In the genomic region with DNA sequence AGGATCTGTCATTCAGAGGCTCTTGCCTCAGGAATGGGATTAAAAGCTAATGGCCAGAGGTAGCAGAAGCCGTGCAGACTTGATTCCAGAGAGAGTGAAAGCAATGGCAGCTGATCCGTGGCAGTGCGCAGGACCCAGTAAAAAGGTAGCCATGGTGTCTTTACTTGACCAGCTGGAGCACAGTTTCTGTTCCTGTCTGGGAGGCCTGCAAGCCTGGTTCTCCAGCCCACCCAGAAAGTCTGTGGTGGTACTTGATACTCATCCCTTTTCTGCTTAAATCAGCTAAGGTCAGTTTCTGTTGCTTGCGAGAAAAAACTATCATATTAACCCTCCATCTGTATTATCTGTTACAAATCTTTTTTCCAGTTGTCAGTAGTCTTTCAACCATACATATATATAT, we compare ENCODE assay signal across 35 cellular contexts.
"Had no signal": no experiment of that assay in that cellular context is flagged by ENCODE, and none has a peak within 500 bp of the region (broad histone marks: within the 10 kb centered on the region; RNA-seq: fewer than 3 reads in every experiment).

No MANE protein-coding gene starts in this region.

- H3K4me3 ChIP-seq: ascending aorta, cardiac muscle cell, colonic mucosa, dorsolateral prefrontal cortex, gastrocnemius medialis, ovary, right lobe of liver, skin epidermis, thyroid gland, upper lobe of left lung had no signal

- ATAC-seq: activated CD4-positive, CD25-positive, alpha-beta regulatory T cell treated with anti-CD3 and anti-CD28 coated beads, Interleukin-2, amount 50 U/mL, for 24 hours; left ventricle myocardium superior; right lobe of liver; stimulated activated memory B cell treated with anti-CD40 and anti-IgM and Interleukin-4, amounts not matched to agents 10 μg/mL and 1 μg/mL and 100 μg/mL, for 72 hours; stimulated activated naive CD8-positive, alpha-beta T cell treated with anti-CD3 and anti-CD28 coated beads, Interleukin-15, amount 100 ng/mL, for 72 hours had no signal

- H3K27ac Mint-ChIP-seq: activated naive CD4-positive, alpha-beta T cell treated with anti-CD3 and anti-CD28 coated beads, Interleukin-2, amount 10 ng/mL, durations not matched to agents 7 days and 5 days; activated naive CD8-positive, alpha-beta T cell treated with anti-CD3 and anti-CD28 coated beads, Interleukin-2, amount 10 ng/mL, durations not matched to agents 7 days and 5 days; mesothelial cell of epicardium; nephron progenitor cell; progenitor cell of endocrine pancreas; stimulated activated memory B cell treated with anti-CD40 and anti-IgM and Interleukin-4, amounts not matched to agents 10 μg/mL and 1 μg/mL and 100 μg/mL, for 72 hours; stimulated activated naive CD8-positive, alpha-beta T cell treated with anti-CD3 and anti-CD28 coated beads, Interleukin-15, amount 100 ng/mL, for 72 hours had no signal

- H3K36me3 ChIP-seq: ascending aorta, cardiac muscle cell, colonic mucosa, gastrocnemius medialis, neutrophil, ovary, right lobe of liver, thyroid gland, upper lobe of left lung had no signal

- H3K4me3 Mint-ChIP-seq: activated naive CD4-positive, alpha-beta T cell treated with anti-CD3 and anti-CD28 coated beads, Interleukin-2, amount 10 ng/mL, durations not matched to agents 7 days and 5 days; activated naive CD8-positive, alpha-beta T cell treated with anti-CD3 and anti-CD28 coated beads, Interleukin-2, amount 10 ng/mL, durations not matched to agents 7 days and 5 days; brain; mesothelial cell of epicardium; nephron progenitor cell; stimulated activated memory B cell treated with anti-CD40 and anti-IgM and Interleukin-4, amounts not matched to agents 10 μg/mL and 1 μg/mL and 100 μg/mL, for 72 hours; stimulated activated naive CD8-positive, alpha-beta T cell treated with anti-CD3 and anti-CD28 coated beads, Interleukin-15, amount 100 ng/mL, for 72 hours had no signal

- FAIRE-seq: islet of Langerhans, TTC549 had no signal

- DNase-seq: activated CD4-positive, alpha-beta T cell treated with anti-CD3 and anti-CD28 coated beads for 48 hours; activated CD4-positive, alpha-beta T cell treated with anti-CD3 and anti-CD28 coated beads, Interleukin-2, amount 50 U/mL, for 48 hours; activated CD8-positive, alpha-beta memory T cell treated with anti-CD3 and anti-CD28 coated beads for 24 hours; activated gamma-delta T cell; activated naive CD4-positive, alpha-beta T cell treated with anti-CD3 and anti-CD28 coated beads, Interleukin-2, amount 10 ng/mL, durations not matched to agents 7 days and 5 days; activated naive CD8-positive, alpha-beta T cell treated with anti-CD3 and anti-CD28 coated beads, Interleukin-2, amount 10 ng/mL, durations not matched to agents 7 days and 5 days; cerebellar nuclear complex; colonic mucosa; effector memory CD4-positive, alpha-beta T cell; glutamatergic neuron; left ventricle myocardium superior; naive B cell; nephron progenitor cell; right lobe of liver; stimulated activated CD4-positive, alpha-beta T cell treated with anti-CD3 and anti-CD28 coated beads, Interleukin-4, amount 100 ng/mL, for 4 hours; stimulated activated CD8-positive, alpha-beta memory T cell treated with anti-CD3 and anti-CD28 coated beads, Interleukin-4, amount 100 ng/mL, for 48 hours; stimulated activated naive CD8-positive, alpha-beta T cell treated with anti-CD3 and anti-CD28 coated beads, Interleukin-15, amount 100 ng/mL, for 72 hours; substantia nigra; thyroid gland; upper lobe of left lung had no signal

- H3K27me3 Mint-ChIP-seq: stimulated activated memory B cell treated with anti-CD40 and anti-IgM and Interleukin-4, amounts not matched to agents 10 μg/mL and 1 μg/mL and 100 μg/mL, for 72 hours had no signal

- H3K9me3 Mint-ChIP-seq: activated naive CD4-positive, alpha-beta T cell treated with anti-CD3 and anti-CD28 coated beads, Interleukin-2, amount 10 ng/mL, durations not matched to agents 7 days and 5 days; activated naive CD8-positive, alpha-beta T cell treated with anti-CD3 and anti-CD28 coated beads, Interleukin-2, amount 10 ng/mL, durations not matched to agents 7 days and 5 days; brain; mesothelial cell of epicardium; nephron progenitor cell; stimulated activated memory B cell treated with anti-CD40 and anti-IgM and Interleukin-4, amounts not matched to agents 10 μg/mL and 1 μg/mL and 100 μg/mL, for 72 hours; stimulated activated naive CD8-positive, alpha-beta T cell treated with anti-CD3 and anti-CD28 coated beads, Interleukin-15, amount 100 ng/mL, for 72 hours had no signal

- H3K27ac ChIP-seq: ascending aorta, cardiac muscle cell, colonic mucosa, dorsolateral prefrontal cortex, gastrocnemius medialis, neutrophil, ovary, right lobe of liver, skin epidermis, thyroid gland, upper lobe of left lung, VCaP had no signal

- H3K9me3 ChIP-seq: ascending aorta, colonic mucosa, gastrocnemius medialis, neutrophil, ovary, right lobe of liver, thyroid gland, upper lobe of left lung had no signal

- H3K27me3 ChIP-seq: ascending aorta, cardiac muscle cell, colonic mucosa, dorsolateral prefrontal cortex, gastrocnemius medialis, neutrophil, ovary, right lobe of liver, thyroid gland had no signal
